ENCODE assay signal across 8 cellular contexts in the genomic region with DNA sequence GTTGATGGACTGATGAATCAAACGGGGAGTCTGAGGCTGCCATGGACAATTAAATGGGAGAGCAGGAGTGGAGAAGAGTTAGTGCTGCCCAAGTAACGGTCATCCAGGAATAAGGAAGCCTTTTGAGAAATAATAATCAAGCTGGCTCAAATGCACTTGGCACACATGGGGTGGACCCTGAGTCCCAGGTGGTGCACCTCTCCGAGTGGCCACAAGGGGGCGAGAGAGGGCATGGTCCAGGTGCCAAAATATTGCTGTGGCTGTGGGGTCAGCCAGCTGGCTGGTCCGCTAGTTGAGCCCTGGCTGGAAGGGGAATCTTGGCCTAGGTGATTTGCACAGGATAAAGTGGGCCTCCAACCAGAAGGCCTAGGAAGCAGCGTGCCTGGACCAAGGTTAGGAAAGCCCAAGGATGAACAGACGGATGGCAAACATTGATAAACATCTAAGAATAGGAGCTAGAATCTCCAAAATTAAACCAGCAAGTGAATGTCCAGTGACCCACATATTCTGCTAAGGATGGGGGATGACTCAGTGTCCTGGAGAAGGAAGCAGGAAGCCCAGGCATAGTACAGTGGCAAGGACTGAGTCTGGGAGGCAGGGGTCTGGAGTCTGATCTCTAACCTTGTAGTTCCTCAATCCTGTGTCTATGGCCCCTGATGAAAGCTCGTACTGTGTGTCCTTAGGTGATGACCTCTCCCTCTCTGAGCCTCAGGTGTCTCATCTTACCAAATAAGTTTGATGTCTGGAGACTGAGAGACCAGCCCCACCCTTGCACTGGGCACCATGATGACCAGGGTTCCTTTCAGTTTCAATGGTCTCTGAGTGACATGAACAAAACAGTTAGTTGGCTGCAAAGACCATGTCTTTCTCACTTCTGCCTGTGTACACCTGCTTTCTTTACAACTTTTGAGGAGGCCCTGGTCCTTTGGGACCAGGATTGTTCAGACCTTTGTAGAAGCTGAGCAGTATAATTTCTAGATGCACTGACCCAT. TPM values are rescaled to one million over a fixed set of nuclear protein-coding genes. Genes with fewer than 3 reads are reported as not detected.
DNase-seq lines count a peak whose midpoint lies in the region; ATAC-seq and TF ChIP-seq lines count a peak whose summit lies in the region.

No MANE protein-coding gene starts in this region.

- no peaks in the 10 kb centered on the region for H3K9me3 ChIP-seq in hepatocyte (ENCODE audit: low read depth)

- TF ChIP-seq CTCF in hepatocyte (IDR thresholded peaks at IDR 0.05; ENCODE audit: poor library complexity): peak; percentile 87

- 29% methylated on average over 8 of the region's 8 CpGs for WGBS in hepatocyte (ENCODE audit: low lambda C conversion rate, missing lambda C conversion rate)

- no peak overlapping the region for H3K4me3 ChIP-seq in hepatocyte

- no peak overlapping the region for H3K4me2 ChIP-seq in hepatocyte

- H2AFZ ChIP-seq in hepatocyte: no peak overlapping the region

- peak; percentile 49 for ATAC-seq in HG03196 (IDR thresholded peaks at IDR 0.05; ENCODE audit: unreplicated experiment)

- no peaks in the 10 kb centered on the region for H4K20me1 ChIP-seq in hepatocyte (ENCODE audit: insufficient read depth, poor library complexity, severe bottlenecking)

- no peaks in the 10 kb centered on the region for H3K27me3 ChIP-seq in hepatocyte

- no peaks in the 10 kb centered on the region for H3K36me3 ChIP-seq in hepatocyte (replicated peaks; ENCODE audit: insufficient read depth, low read depth)

- DNase-seq in SHP77 (lab: John Stamatoyannopoulos, UW) (peak; percentile 8 to 17), SHP77 treated with DMSO at 0.1 percent for 48 hours (lab: John Stamatoyannopoulos, UW) (no peak), T follicular helper cell (ENCODE audit: low read depth) (peak; percentile 56), amygdala (lab: John Stamatoyannopoulos, UW) (peak in 46 of 56 donors; percentile 15 to 82 (median 46)), hepatocyte (ENCODE audit: low spot score) (peak; percentile 74), NCI-H2107 treated with DMSO at 0.1 percent for 48 hours (lab: John Stamatoyannopoulos, UW; ENCODE audit: unreplicated experiment) (no peak)
- DNase-seq in stimulated activated CD4-positive, alpha-beta T cell treated with anti-CD3 and anti-CD28 coated beads, Interleukin-12 subunit alpha, Interleukin-12 subunit beta, amount 100 ng/mL, for 48 hours (ENCODE audit: low read depth in 2 of 3, low spot score in 1 of 3): peak; percentile 48 to 80 (median 62)

- H3K9me2 ChIP-seq in hepatocyte (replicated peaks; ENCODE audit: insufficient read depth): no peaks in the 10 kb centered on the region

- H3K4me1 ChIP-seq in hepatocyte (ENCODE audit: insufficient read depth): no peaks in the 10 kb centered on the region

- H3K79me2 ChIP-seq in hepatocyte: no peaks in the 10 kb centered on the region

- H3K27ac ChIP-seq in hepatocyte: no peak overlapping the region

RNA-seq across cellular contexts. Expression of gene SHB, which starts 19.2 kb away (rescaled TPM):
- 15.5 and 20.8 TPM in 2 replicates for total RNA-seq in hepatocyte
- polyA plus RNA-seq in hepatocyte: 36.1 and 48.3 TPM in 2 replicates

Comparison
In these comparisons a context has a peak if more than half of its experiments do, and no peak if none do; other contexts are left out.
1. DNase-seq: peak in SHP77 (2 of 2), T follicular helper cell (single experiment), amygdala (46 of 56), hepatocyte (single experiment) and stimulated activated CD4-positive, alpha-beta T cell treated with anti-CD3 and anti-CD28 coated beads, Interleukin-12 subunit alpha, Interleukin-12 subunit beta, amount 100 ng/mL, for 48 hours (3 of 3); none in SHP77 treated with DMSO at 0.1 percent for 48 hours (single experiment) and NCI-H2107 treated with DMSO at 0.1 percent for 48 hours (single experiment).